Comparison of ENCODE assay signal across 16 cellular contexts in the genomic region with DNA sequence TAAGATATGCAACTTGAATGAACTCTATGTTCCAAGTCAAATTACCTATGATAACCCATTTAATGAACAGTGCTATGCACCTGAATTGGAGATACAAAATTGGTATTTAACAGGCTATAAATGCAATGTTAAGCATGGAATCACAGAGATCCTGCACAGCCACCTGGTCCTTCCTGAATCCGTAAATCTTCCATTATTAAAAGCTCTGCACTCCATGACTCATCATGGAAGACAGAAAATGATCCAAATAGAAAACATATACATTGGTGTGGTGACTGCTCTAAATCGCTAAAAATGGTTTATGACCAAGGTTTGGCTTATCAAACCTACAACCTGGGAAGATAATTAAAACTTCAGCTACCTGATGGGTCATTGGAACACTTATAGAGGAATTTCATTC.
"Had no signal": no experiment of that assay in that cellular context is flagged by ENCODE, and none has a peak within 500 bp of the region (broad histone marks: within the 10 kb centered on the region; RNA-seq: fewer than 3 reads in every experiment).

No MANE protein-coding gene starts in this region.

- H3K27me3 Mint-ChIP-seq: activated naive CD8-positive, alpha-beta T cell treated with anti-CD3 and anti-CD28 coated beads, Interleukin-2, amount 10 ng/mL, durations not matched to agents 7 days and 5 days; type B pancreatic cell had no signal

- H3K4me3 ChIP-seq: body of pancreas, dorsolateral prefrontal cortex, right lobe of liver, smooth muscle cell, stomach, testis had no signal

- H3K4me1 ChIP-seq: testis had no signal

- H3K27ac ChIP-seq: body of pancreas, parathyroid adenoma, right lobe of liver, stomach, testis, WERI-Rb-1 had no signal

- H3K9me3 Mint-ChIP-seq: activated naive CD8-positive, alpha-beta T cell treated with anti-CD3 and anti-CD28 coated beads, Interleukin-2, amount 10 ng/mL, durations not matched to agents 7 days and 5 days; natural killer cell; type B pancreatic cell had no signal

- DNase-seq: activated CD4-positive, alpha-beta T cell treated with anti-CD3 and anti-CD28 coated beads for 1 hour; activated gamma-delta T cell; activated naive CD8-positive, alpha-beta T cell treated with anti-CD3 and anti-CD28 coated beads, Interleukin-2, amount 10 ng/mL, durations not matched to agents 7 days and 5 days; mesenchymal stem cell; natural killer cell; right lobe of liver; stimulated activated CD4-positive, alpha-beta T cell treated with anti-CD3 and anti-CD28 coated beads, Interleukin-4, amount 100 ng/mL, for 1 hour; stomach; T-helper 2 cell; testis; WERI-Rb-1 had no signal

- H3K4me3 Mint-ChIP-seq: activated naive CD8-positive, alpha-beta T cell treated with anti-CD3 and anti-CD28 coated beads, Interleukin-2, amount 10 ng/mL, durations not matched to agents 7 days and 5 days; natural killer cell; type B pancreatic cell had no signal

- ATAC-seq: body of pancreas had no signal

- H3K36me3 Mint-ChIP-seq: natural killer cell, type B pancreatic cell had no signal

- H3K27me3 ChIP-seq: body of pancreas, dorsolateral prefrontal cortex, right lobe of liver, stomach, testis had no signal

- H3K36me3 ChIP-seq: right lobe of liver, stomach, WERI-Rb-1 had no signal

- H3K27ac Mint-ChIP-seq: activated naive CD8-positive, alpha-beta T cell treated with anti-CD3 and anti-CD28 coated beads, Interleukin-2, amount 10 ng/mL, durations not matched to agents 7 days and 5 days; type B pancreatic cell had no signal

- H3K9me3 ChIP-seq: body of pancreas, right lobe of liver, stomach, testis had no signal
